ENCODE assay signal across 8 cellular contexts in genomic region chr21:17775431-17776126, GRCh38. TPM values are rescaled to one million over a fixed set of nuclear protein-coding genes. Genes with fewer than 3 reads are reported as not detected.
DNase-seq lines count a peak whose midpoint lies in the region; ATAC-seq and TF ChIP-seq lines count a peak whose summit lies in the region.

No MANE protein-coding gene starts in this region.

- peak overlapping the region; percentile 80 for H3K4me3 Mint-ChIP-seq in natural killer cell treated with Interleukin-12 subunit alpha and Interleukin-12 subunit beta and Interleukin-15 and Interleukin-18, amount 100 ng/mL, for 72 hours
- H3K4me3 Mint-ChIP-seq in osteocyte (ENCODE audit: unreplicated experiment): no peak overlapping the region

- no peak for TF ChIP-seq CTCF in osteocyte (IDR thresholded peaks at IDR 0.05)

- H3K27me3 Mint-ChIP-seq in natural killer cell treated with Interleukin-12 subunit alpha and Interleukin-12 subunit beta and Interleukin-15 and Interleukin-18, amount 100 ng/mL, for 72 hours: no peaks in the 10 kb centered on the region
- no peaks in the 10 kb centered on the region for H3K27me3 Mint-ChIP-seq in osteocyte (ENCODE audit: unreplicated experiment)

- peaks cover 64 to 67% of the 10 kb centered on the region in 2 donors for H3K4me1 Mint-ChIP-seq in natural killer cell treated with Interleukin-12 subunit alpha and Interleukin-12 subunit beta and Interleukin-15 and Interleukin-18, amount 100 ng/mL, for 72 hours (ENCODE audit: low read depth in 2 of 2)
- no peaks in the 10 kb centered on the region for H3K4me1 Mint-ChIP-seq in osteocyte (ENCODE audit: unreplicated experiment)

- peaks cover 31% of the 10 kb centered on the region for H3K9me3 Mint-ChIP-seq in natural killer cell treated with Interleukin-12 subunit alpha and Interleukin-12 subunit beta and Interleukin-15 and Interleukin-18, amount 100 ng/mL, for 72 hours
- peaks cover 19% of the 10 kb centered on the region for H3K9me3 Mint-ChIP-seq in osteocyte (ENCODE audit: unreplicated experiment)

- DNase-seq in activated CD4-positive, alpha-beta T cell treated with anti-CD3 and anti-CD28 coated beads for 4 hours: peak; percentile 53 to 67
- peak; percentile 89 for DNase-seq in natural killer cell treated with Interleukin-12 subunit alpha and Interleukin-12 subunit beta and Interleukin-15 and Interleukin-18, amount 100 ng/mL, for 72 hours (ENCODE audit: low spot score)
- DNase-seq in NCI-H82 (lab: John Stamatoyannopoulos, UW) (no peak), osteocyte (ENCODE audit: extremely low spot score, unreplicated experiment) (no peak), NCI-H510A treated with DMSO at 0.1 percent for 48 hours (lab: John Stamatoyannopoulos, UW) (no peak), NCI-H2227 (lab: John Stamatoyannopoulos, UW; ENCODE audit: unreplicated experiment) (no peak)

- ATAC-seq in GM18511 (IDR thresholded peaks at IDR 0.05; ENCODE audit: unreplicated experiment) (peak; percentile 75), HG02852 (IDR thresholded peaks at IDR 0.05; ENCODE audit: unreplicated experiment) (peak; percentile 82)
- ATAC-seq in natural killer cell treated with Interleukin-12 subunit alpha and Interleukin-12 subunit beta and Interleukin-15 and Interleukin-18, amount 100 ng/mL, for 72 hours: peak; percentile 87 to 88

- peaks cover 57% of the 10 kb centered on the region for H3K36me3 Mint-ChIP-seq in natural killer cell treated with Interleukin-12 subunit alpha and Interleukin-12 subunit beta and Interleukin-15 and Interleukin-18, amount 100 ng/mL, for 72 hours
- H3K36me3 Mint-ChIP-seq in osteocyte (ENCODE audit: unreplicated experiment): no peaks in the 10 kb centered on the region

- peak overlapping the region; percentile 36 to 80 for H3K27ac Mint-ChIP-seq in natural killer cell treated with Interleukin-12 subunit alpha and Interleukin-12 subunit beta and Interleukin-15 and Interleukin-18, amount 100 ng/mL, for 72 hours
- H3K27ac Mint-ChIP-seq in osteocyte (ENCODE audit: unreplicated experiment): no peak overlapping the region

RNA-seq across cellular contexts. Expression of gene C21orf91, which starts 43.6 kb away (rescaled TPM):
- 100 to 1,000 TPM in 1 of 2 donors, 10 to 100 TPM in 1; 61.0 to 101 TPM for total RNA-seq in natural killer cell treated with Interleukin-12 subunit alpha and Interleukin-12 subunit beta and Interleukin-15 and Interleukin-18, amount 100 ng/mL, for 72 hours
- 13.0 TPM in 2 replicates for total RNA-seq in osteocyte

Comparison
In these comparisons a context has a peak if more than half of its experiments do, and no peak if none do; other contexts are left out.
1. DNase-seq: peak in activated CD4-positive, alpha-beta T cell treated with anti-CD3 and anti-CD28 coated beads for 4 hours (2 of 2) and natural killer cell treated with Interleukin-12 subunit alpha and Interleukin-12 subunit beta and Interleukin-15 and Interleukin-18, amount 100 ng/mL, for 72 hours (single experiment); none in NCI-H82 (single experiment), osteocyte (single experiment), NCI-H510A treated with DMSO at 0.1 percent for 48 hours (single experiment) and NCI-H2227 (single experiment).
2. Peak in every context shown above with its lines, with median percentiles within 50 percentile points of each other: ATAC-seq.